Comparison of ENCODE assay signal across 8 cellular contexts in the genomic region with DNA sequence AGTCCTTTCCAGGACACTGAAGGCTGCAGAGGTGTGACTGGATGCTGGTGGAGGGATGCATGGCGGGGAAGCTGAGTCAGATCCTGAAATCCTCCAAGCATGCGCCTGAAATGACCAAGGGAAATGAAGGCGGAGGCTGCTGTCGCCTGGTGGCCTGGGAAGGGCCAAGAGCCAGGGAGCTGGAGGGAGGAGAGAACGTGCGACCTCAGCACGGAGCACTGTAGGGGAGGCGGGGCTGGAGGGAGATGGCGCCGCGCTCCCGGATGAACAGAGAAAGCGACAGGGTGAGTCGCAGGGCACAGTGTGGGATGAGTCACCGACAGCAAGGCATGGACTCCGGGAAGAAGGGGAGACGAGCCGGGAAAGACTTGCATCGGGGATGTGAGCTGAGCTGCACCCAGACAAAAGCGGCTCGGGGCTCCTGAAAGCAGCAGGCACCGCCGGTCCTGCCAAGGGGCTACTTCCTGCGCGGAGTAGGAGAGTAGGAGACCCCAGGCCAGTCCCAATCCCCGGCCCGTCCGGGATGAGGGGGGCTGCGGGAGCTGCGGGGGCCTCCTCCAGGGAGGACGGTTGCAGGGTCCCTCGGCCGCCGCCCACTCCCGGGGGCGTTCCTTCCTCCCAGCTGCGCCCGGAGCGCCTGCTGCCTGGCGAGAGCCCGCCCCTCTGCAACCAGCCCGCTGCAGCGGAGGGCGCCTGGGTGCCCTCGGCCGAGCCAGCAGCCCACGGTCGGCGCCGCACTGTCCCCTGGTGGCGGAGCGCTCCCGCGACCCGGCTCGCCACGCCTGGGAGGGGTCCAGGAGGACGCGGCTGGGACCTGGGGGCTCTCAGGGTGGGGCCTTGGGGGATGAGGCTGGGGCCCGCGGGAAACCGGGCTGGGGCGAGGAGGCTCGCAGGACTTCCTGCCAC. TPM values are rescaled to one million over a fixed set of nuclear protein-coding genes. Genes with fewer than 3 reads are reported as not detected.
DNase-seq lines count a peak whose midpoint lies in the region; ATAC-seq and TF ChIP-seq lines count a peak whose summit lies in the region.

No MANE protein-coding gene starts in this region.

- CTCF ChIA-PET in activated CD4-positive, alpha-beta T cell treated with anti-CD3 and anti-CD28 coated beads for 36 hours (lab: Charles Lee): interaction anchor here (0.5 to 5.2 kb wide), 24 partner anchors 11 to 464 kb away, joined by 3 to 55 read pairs (median 6); a partner anchor contains a TSS

- no peaks in the 10 kb centered on the region for H3K27me3 Mint-ChIP-seq in activated CD4-positive, alpha-beta T cell treated with anti-CD3 and anti-CD28 coated beads for 36 hours

- POLR2A ChIA-PET in activated CD4-positive, alpha-beta T cell treated with anti-CD3 and anti-CD28 coated beads for 36 hours (lab: Charles Lee): interaction anchor here (0.6 to 3.4 kb wide), 8 partner anchors 11 to 147 kb away, joined by 3 to 43 read pairs (median 8); a partner anchor contains a TSS

- H3K27ac ChIP-seq in coronary artery: peak overlapping the region; percentile 94 to 99

- H3K27ac Mint-ChIP-seq in activated CD4-positive, alpha-beta T cell treated with anti-CD3 and anti-CD28 coated beads for 36 hours: peak overlapping the region; percentile 99

- H3K4me3 Mint-ChIP-seq in activated CD4-positive, alpha-beta T cell treated with anti-CD3 and anti-CD28 coated beads for 36 hours: peak overlapping the region; percentile 87

- no peaks in the 10 kb centered on the region for H3K9me3 Mint-ChIP-seq in activated CD4-positive, alpha-beta T cell treated with anti-CD3 and anti-CD28 coated beads for 36 hours (ENCODE audit: low read depth)

- peak; percentile 94 for TF ChIP-seq CTCF in coronary artery (IDR thresholded peaks at IDR 0.05)

- H3K4me1 Mint-ChIP-seq in activated CD4-positive, alpha-beta T cell treated with anti-CD3 and anti-CD28 coated beads for 36 hours: peaks cover 20% of the 10 kb centered on the region

- intact Hi-C loops in activated CD4-positive, alpha-beta T cell treated with anti-CD3 and anti-CD28 coated beads for 36 hours (cut with DNase I, micrococcal nuclease): loop anchor here (1.0 to 10.0 kb wide), 18 partner anchors 11 to 1026 kb away; a partner anchor contains a TSS

- peak overlapping the region; percentile 79 for H3K4me3 ChIP-seq in coronary artery

- H3K36me3 Mint-ChIP-seq in activated CD4-positive, alpha-beta T cell treated with anti-CD3 and anti-CD28 coated beads for 36 hours (ENCODE audit: low read depth): no peaks in the 10 kb centered on the region

- ATAC-seq in GM19023 (IDR thresholded peaks at IDR 0.05; ENCODE audit: unreplicated experiment): peak; percentile 69
- ATAC-seq in HG03342 (IDR thresholded peaks at IDR 0.05; ENCODE audit: unreplicated experiment): peak; percentile 46
- peak; percentile 81 for ATAC-seq in activated CD4-positive, alpha-beta T cell treated with anti-CD3 and anti-CD28 coated beads for 36 hours
- peak; percentile 90 for ATAC-seq in left lobe of liver

- peak; percentile 88 for DNase-seq in AG20443 (ENCODE audit: low spot score)
- DNase-seq in NCI-H446 (lab: John Stamatoyannopoulos, UW): peak; percentile 62 to 81
- DNase-seq in activated CD4-positive, alpha-beta T cell treated with anti-CD3 and anti-CD28 coated beads for 36 hours: peak; percentile 89
- peak; percentile 97 for DNase-seq in coronary artery (ENCODE audit: low spot score)
- peak; percentile 91 for DNase-seq in left lobe of liver (ENCODE audit: low spot score)
- DNase-seq in stimulated activated CD4-positive, alpha-beta T cell treated with anti-CD3 and anti-CD28 coated beads, Interleukin-2, amount 100 ng/mL, for 24 hours: peak; percentile 80 to 81

RNA-seq across cellular contexts. Expression of a gene that starts 11.0 kb away (rescaled TPM):
- total RNA-seq in activated CD4-positive, alpha-beta T cell treated with anti-CD3 and anti-CD28 coated beads for 36 hours: 10 to 100 TPM; 40.7 to 44.2 TPM
- 62.7 TPM for total RNA-seq in left lobe of liver

RNA-seq across cellular contexts. Expression of a gene that starts 17.3 kb away (rescaled TPM):
- total RNA-seq in activated CD4-positive, alpha-beta T cell treated with anti-CD3 and anti-CD28 coated beads for 36 hours: 10 to 100 TPM; 36.2 to 41.3 TPM
- 31.8 TPM for total RNA-seq in left lobe of liver

Comparison
In these comparisons a context has a peak if more than half of its experiments do, and no peak if none do; other contexts are left out.
1. Peak in every context shown above with its lines: DNase-seq, ATAC-seq, H3K4me3 ChIP-seq and H3K27ac ChIP-seq.